3 cellular contexts compared by ENCODE assay signal in the genomic region with DNA sequence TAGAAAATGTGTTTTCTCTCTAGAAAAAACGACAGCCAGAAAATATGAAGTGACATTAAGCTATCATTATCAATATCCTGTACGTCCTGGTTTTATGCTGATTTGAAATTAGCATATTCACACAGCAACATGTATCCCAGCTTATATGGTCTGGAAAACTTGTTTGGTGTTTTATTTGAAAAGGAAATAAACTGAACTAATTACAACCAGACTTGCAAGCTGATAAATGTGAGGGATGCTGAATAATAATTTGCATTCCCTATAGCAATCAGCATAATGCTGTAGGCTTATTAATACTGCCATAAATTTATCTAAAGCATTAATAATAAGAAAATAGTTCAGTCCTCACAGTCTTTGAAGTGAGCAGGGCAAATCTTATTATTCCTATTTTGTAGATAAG.
"Had no signal": no experiment of that assay in that cellular context is flagged by ENCODE, and none has a peak within 500 bp of the region (broad histone marks: within the 10 kb centered on the region; RNA-seq: fewer than 3 reads in every experiment).

No MANE protein-coding gene starts in this region.

- H3K4me3 ChIP-seq: GM12878 had no signal

- DNase-seq: GDM1, GF-D8 had no signal
